In genomic region chr1:93749894-93750301, GRCh38 we compare ENCODE assay signal across 9 cellular contexts.
DNase-seq lines count a peak whose midpoint lies in the region; ATAC-seq and TF ChIP-seq lines count a peak whose summit lies in the region.
"Had no signal": no experiment of that assay in that cellular context is flagged by ENCODE, and none has a peak within 500 bp of the region (broad histone marks: within the 10 kb centered on the region; RNA-seq: fewer than 3 reads in every experiment).

No MANE protein-coding gene starts in this region.

- POLR2A ChIA-PET in WTC11 (lab: Charles Lee): no interaction called here

- peaks cover 3% of the 10 kb centered on the region for H3K4me1 ChIP-seq in mesendoderm (ENCODE audit: control insufficient read depth, low read depth, low read length)

- H2AK5ac ChIP-seq in mesendoderm (ENCODE audit: low read length): no peak overlapping the region

- H3K4me1 Mint-ChIP-seq in WTC11: peaks cover 4% of the 10 kb centered on the region
- peaks cover 22% of the 10 kb centered on the region for H3K4me1 Mint-ChIP-seq in nephron progenitor cell

- no peak overlapping the region for H3K9ac ChIP-seq in mesendoderm (ENCODE audit: low read length)
- H3K9ac ChIP-seq: parathyroid adenoma had no signal

- no peak overlapping the region for H3K56ac ChIP-seq in mesendoderm (ENCODE audit: low read length)

- H3K36me3 Mint-ChIP-seq in WTC11: peaks cover 7% of the 10 kb centered on the region
- H3K36me3 Mint-ChIP-seq in nephron progenitor cell (ENCODE audit: low read depth): peaks cover 5% of the 10 kb centered on the region

- H3K9me3 Mint-ChIP-seq in WTC11: peaks cover 26% of the 10 kb centered on the region
- H3K9me3 Mint-ChIP-seq in nephron progenitor cell: peaks cover 24% of the 10 kb centered on the region

- H3K4me3 ChIP-seq in mesendoderm (ENCODE audit: low read length) (no peak overlapping the region), dorsolateral prefrontal cortex (no peak overlapping the region)

- no peak overlapping the region for H3K4me2 ChIP-seq in mesendoderm (ENCODE audit: low read length)

- TF ChIP-seq CTCF in WTC11 (IDR thresholded peaks at IDR 0.05) (no peak), dorsolateral prefrontal cortex (IDR thresholded peaks at IDR 0.05 in 54 of 56, conservative IDR thresholded peaks at IDR 0.05 in 2 of 56; ENCODE audit: low read depth in 1 of 56, partially characterized antibody in 56 of 56) (peak in 2 of 56 donors; percentile 10 to 11), nephron progenitor cell (IDR thresholded peaks at IDR 0.05) (no peak)

- H3K27ac Mint-ChIP-seq in WTC11: peak overlapping the region; percentile 26
- H3K27ac Mint-ChIP-seq in nephron progenitor cell: no peak overlapping the region

- H3K18ac ChIP-seq in mesendoderm (ENCODE audit: low read length): no peak overlapping the region

- no peak overlapping the region for H3K23ac ChIP-seq in mesendoderm (ENCODE audit: low read length)

- no peaks in the 10 kb centered on the region for H3K36me3 ChIP-seq in mesendoderm (ENCODE audit: control insufficient read depth, insufficient read depth, low read length)

- H2BK15ac ChIP-seq in mesendoderm (replicated peaks; ENCODE audit: low read depth): no peak overlapping the region

- peak; percentile 20 for DNase-seq in ELR (ENCODE audit: low read depth)
- peak; percentile 41 for DNase-seq in WTC11 (ENCODE audit: low spot score)
- peak; percentile 68 for DNase-seq in mesendoderm
- DNase-seq in dorsolateral prefrontal cortex: no peak
- DNase-seq in nephron progenitor cell: no peak
- no peak for DNase-seq in KG1 (lab: John Stamatoyannopoulos, UW)

- WGBS in mesendoderm (ENCODE audit: extremely low coverage, insufficient coverage, low lambda C conversion rate): no CpG with 5 or more reads among the region's 2 CpGs

- H2BK5ac ChIP-seq in mesendoderm (ENCODE audit: low read length): no peak overlapping the region

- H3K4ac ChIP-seq in mesendoderm (ENCODE audit: low read depth, low read length): no peak overlapping the region

- no peak overlapping the region for H2BK120ac ChIP-seq in mesendoderm (ENCODE audit: low read depth, low read length)

- peak; percentile 32 for ATAC-seq in HG02610 (IDR thresholded peaks at IDR 0.05; ENCODE audit: unreplicated experiment)
- peak; percentile 73 for ATAC-seq in WTC11
- ATAC-seq in GM21737 (IDR thresholded peaks at IDR 0.05; ENCODE audit: unreplicated experiment): no peak

- H3K27me3 Mint-ChIP-seq in WTC11 (ENCODE audit: low read depth) (peaks cover 5% of the 10 kb centered on the region; the same call in 1 of the 2 replicates), nephron progenitor cell (ENCODE audit: low read depth, poor library complexity) (peaks cover 14% of the 10 kb centered on the region)

- intact Hi-C loops in dorsolateral prefrontal cortex (cut with DNase I): no loop called here

- no peak overlapping the region for H4K5ac ChIP-seq in mesendoderm (ENCODE audit: low read length)

- no peaks in the 10 kb centered on the region for H3K79me2 ChIP-seq in mesendoderm (ENCODE audit: control insufficient read depth, insufficient read depth, low read length)
- H3K79me2 ChIP-seq: parathyroid adenoma had no signal

- H3K79me1 ChIP-seq in mesendoderm (ENCODE audit: low read length): no peaks in the 10 kb centered on the region

- no peak overlapping the region for H4K8ac ChIP-seq in mesendoderm (ENCODE audit: low read depth, low read length)

- H3K27me3 ChIP-seq in mesendoderm (ENCODE audit: insufficient read depth, low read length, poor library complexity): no peaks in the 10 kb centered on the region
- H3K27me3 ChIP-seq in dorsolateral prefrontal cortex: peaks cover 0 to 5% (median 0%) of the 10 kb centered on the region in 45 donors

- H3K4me3 Mint-ChIP-seq in WTC11: no peak overlapping the region
- H3K4me3 Mint-ChIP-seq in nephron progenitor cell: no peak overlapping the region

- CTCF ChIA-PET in WTC11 (lab: Charles Lee): interaction anchor here (0.6 to 2.5 kb wide), 19 partner anchors 10 to 585 kb away, joined by 3 to 26 read pairs (median 5); partner anchors contain the start of gene BCAR3

- H3K27ac ChIP-seq in mesendoderm (ENCODE audit: low read depth, low read length) (no peak overlapping the region), dorsolateral prefrontal cortex (no peak overlapping the region)
- H3K27ac ChIP-seq: parathyroid adenoma had no signal

TF ChIP-seq in WTC11, 78 proteins besides CTCF, POLR2A, EP300 and RAD21:
- TF ChIP-seq FOXK1 (CRISPR knock-in tag; IDR thresholded peaks at IDR 0.05) (no peak), ZNF281 (CRISPR knock-in tag; IDR thresholded peaks at IDR 0.05) (no peak), ETV6 (CRISPR knock-in tag; IDR thresholded peaks at IDR 0.05) (no peak), ZNF317 (CRISPR knock-in tag; IDR thresholded peaks at IDR 0.05; ENCODE audit: borderline replicate concordance, low read depth) (no peak)

Comparison
In these comparisons a context has a peak if more than half of its experiments do, and no peak if none do; other contexts are left out.
1. DNase-seq: peak in ELR (single experiment), WTC11 (single experiment) and mesendoderm (single experiment); none in dorsolateral prefrontal cortex (0 of 10), nephron progenitor cell (single experiment) and KG1 (single experiment).